1 cellular context compared by ENCODE assay signal in the genomic region with DNA sequence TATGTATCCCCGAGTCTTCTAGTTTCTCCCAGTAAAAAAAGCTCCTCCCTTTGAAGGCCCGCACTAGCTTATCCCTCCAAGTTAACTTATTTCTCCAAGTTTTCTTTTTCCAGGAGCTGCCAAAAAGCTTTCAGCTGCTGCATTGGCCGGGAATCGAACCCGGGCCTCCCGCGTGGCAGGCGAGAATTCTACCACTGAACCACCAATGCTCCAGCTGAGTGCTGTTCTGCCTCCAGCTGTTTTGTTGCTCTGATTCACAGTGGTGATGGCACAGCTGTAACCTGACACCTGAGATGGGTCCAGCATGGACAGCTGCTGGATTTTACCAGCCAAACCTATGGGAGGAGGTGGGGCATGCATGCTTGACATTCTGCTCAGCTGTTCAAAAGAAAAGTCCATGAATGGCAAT.
TF ChIP-seq lines count a peak whose summit lies in the region.

No MANE protein-coding gene starts in this region.

TF ChIP-seq in HepG2, 621 proteins besides CTCF, POLR2A, EP300 and RAD21 (continued from another document and continues in another):
- TF ChIP-seq, protein P1, sequence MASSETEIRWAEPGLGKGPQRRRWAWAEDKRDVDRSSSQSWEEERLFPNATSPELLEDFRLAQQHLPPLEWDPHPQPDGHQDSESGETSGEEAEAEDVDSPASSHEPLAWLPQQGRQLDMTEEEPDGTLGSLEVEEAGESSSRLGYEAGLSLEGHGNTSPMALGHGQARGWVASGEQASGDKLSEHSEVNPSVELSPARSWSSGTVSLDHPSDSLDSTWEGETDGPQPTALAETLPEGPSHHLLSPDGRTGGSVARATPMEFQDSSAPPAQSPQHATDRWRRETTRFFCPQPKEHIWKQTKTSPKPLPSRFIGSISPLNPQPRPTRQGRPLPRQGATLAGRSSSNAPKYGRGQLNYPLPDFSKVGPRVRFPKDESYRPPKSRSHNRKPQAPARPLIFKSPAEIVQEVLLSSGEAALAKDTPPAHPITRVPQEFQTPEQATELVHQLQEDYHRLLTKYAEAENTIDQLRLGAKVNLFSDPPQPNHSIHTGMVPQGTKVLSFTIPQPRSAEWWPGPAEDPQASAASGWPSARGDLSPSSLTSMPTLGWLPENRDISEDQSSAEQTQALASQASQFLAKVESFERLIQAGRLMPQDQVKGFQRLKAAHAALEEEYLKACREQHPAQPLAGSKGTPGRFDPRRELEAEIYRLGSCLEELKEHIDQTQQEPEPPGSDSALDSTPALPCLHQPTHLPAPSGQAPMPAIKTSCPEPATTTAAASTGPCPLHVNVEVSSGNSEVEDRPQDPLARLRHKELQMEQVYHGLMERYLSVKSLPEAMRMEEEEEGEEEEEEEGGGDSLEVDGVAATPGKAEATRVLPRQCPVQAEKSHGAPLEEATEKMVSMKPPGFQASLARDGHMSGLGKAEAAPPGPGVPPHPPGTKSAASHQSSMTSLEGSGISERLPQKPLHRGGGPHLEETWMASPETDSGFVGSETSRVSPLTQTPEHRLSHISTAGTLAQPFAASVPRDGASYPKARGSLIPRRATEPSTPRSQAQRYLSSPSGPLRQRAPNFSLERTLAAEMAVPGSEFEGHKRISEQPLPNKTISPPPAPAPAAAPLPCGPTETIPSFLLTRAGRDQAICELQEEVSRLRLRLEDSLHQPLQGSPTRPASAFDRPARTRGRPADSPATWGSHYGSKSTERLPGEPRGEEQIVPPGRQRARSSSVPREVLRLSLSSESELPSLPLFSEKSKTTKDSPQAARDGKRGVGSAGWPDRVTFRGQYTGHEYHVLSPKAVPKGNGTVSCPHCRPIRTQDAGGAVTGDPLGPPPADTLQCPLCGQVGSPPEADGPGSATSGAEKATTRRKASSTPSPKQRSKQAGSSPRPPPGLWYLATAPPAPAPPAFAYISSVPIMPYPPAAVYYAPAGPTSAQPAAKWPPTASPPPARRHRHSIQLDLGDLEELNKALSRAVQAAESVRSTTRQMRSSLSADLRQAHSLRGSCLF (CRISPR knock-in tag; IDR thresholded peaks at IDR 0.05; ENCODE audit: borderline replicate concordance) = no peak
- TF ChIP-seq HNRNPK (IDR thresholded peaks at IDR 0.05; ENCODE audit: low read depth, low read length, poor library complexity, severe bottlenecking) = no peak
- no peak for TF ChIP-seq ZBTB3 (CRISPR knock-in tag; IDR thresholded peaks at IDR 0.05; ENCODE audit: borderline replicate concordance, low read depth)
- peak; percentile 49; the same call in 1 of the 2 replicates for TF ChIP-seq HDAC1 (CRISPR knock-in tag; IDR thresholded peaks at IDR 0.05)
- TF ChIP-seq CREM (IDR thresholded peaks at IDR 0.05) = no peak
- TF ChIP-seq CREM (CRISPR knock-in tag; IDR thresholded peaks at IDR 0.05) = no peak
- no peak for TF ChIP-seq ATRX (CRISPR knock-in tag; IDR thresholded peaks at IDR 0.05; ENCODE audit: borderline replicate concordance)
- TF ChIP-seq, protein P2, sequence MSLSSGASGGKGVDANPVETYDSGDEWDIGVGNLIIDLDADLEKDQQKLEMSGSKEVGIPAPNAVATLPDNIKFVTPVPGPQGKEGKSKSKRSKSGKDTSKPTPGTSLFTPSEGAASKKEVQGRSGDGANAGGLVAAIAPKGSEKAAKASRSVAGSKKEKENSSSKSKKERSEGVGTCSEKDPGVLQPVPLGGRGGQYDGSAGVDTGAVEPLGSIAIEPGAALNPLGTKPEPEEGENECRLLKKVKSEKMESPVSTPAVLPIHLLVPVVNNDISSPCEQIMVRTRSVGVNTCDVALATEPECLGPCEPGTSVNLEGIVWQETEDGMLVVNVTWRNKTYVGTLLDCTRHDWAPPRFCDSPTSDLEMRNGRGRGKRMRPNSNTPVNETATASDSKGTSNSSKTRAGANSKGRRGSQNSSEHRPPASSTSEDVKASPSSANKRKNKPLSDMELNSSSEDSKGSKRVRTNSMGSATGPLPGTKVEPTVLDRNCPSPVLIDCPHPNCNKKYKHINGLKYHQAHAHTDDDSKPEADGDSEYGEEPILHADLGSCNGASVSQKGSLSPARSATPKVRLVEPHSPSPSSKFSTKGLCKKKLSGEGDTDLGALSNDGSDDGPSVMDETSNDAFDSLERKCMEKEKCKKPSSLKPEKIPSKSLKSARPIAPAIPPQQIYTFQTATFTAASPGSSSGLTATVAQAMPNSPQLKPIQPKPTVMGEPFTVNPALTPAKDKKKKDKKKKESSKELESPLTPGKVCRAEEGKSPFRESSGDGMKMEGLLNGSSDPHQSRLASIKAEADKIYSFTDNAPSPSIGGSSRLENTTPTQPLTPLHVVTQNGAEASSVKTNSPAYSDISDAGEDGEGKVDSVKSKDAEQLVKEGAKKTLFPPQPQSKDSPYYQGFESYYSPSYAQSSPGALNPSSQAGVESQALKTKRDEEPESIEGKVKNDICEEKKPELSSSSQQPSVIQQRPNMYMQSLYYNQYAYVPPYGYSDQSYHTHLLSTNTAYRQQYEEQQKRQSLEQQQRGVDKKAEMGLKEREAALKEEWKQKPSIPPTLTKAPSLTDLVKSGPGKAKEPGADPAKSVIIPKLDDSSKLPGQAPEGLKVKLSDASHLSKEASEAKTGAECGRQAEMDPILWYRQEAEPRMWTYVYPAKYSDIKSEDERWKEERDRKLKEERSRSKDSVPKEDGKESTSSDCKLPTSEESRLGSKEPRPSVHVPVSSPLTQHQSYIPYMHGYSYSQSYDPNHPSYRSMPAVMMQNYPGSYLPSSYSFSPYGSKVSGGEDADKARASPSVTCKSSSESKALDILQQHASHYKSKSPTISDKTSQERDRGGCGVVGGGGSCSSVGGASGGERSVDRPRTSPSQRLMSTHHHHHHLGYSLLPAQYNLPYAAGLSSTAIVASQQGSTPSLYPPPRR (CRISPR knock-in tag; IDR thresholded peaks at IDR 0.05; ENCODE audit: borderline replicate concordance) = peak; percentile 38; the same call in 1 of the 2 replicates
- TF ChIP-seq, protein P3, sequence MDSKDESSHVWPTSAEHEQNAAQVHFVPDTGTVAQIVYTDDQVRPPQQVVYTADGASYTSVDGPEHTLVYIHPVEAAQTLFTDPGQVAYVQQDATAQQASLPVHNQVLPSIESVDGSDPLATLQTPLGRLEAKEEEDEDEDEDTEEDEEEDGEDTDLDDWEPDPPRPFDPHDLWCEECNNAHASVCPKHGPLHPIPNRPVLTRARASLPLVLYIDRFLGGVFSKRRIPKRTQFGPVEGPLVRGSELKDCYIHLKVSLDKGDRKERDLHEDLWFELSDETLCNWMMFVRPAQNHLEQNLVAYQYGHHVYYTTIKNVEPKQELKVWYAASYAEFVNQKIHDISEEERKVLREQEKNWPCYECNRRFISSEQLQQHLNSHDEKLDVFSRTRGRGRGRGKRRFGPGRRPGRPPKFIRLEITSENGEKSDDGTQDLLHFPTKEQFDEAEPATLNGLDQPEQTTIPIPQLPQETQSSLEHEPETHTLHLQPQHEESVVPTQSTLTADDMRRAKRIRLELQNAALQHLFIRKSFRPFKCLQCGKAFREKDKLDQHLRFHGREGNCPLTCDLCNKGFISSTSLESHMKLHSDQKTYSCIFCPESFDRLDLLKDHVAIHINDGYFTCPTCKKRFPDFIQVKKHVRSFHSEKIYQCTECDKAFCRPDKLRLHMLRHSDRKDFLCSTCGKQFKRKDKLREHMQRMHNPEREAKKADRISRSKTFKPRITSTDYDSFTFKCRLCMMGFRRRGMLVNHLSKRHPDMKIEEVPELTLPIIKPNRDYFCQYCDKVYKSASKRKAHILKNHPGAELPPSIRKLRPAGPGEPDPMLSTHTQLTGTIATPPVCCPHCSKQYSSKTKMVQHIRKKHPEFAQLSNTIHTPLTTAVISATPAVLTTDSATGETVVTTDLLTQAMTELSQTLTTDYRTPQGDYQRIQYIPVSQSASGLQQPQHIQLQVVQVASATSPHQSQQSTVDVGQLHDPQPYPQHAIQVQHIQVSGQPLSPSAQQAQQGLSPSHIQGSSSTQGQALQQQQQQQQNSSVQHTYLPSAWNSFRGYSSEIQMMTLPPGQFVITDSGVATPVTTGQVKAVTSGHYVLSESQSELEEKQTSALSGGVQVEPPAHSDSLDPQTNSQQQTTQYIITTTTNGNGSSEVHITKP (CRISPR knock-in tag; IDR thresholded peaks at IDR 0.05; ENCODE audit: low read depth) = 0 out of 2 replicates have a peak, but pooled peaks have one; percentile 36
- no peak for TF ChIP-seq KDM5A (IDR thresholded peaks at IDR 0.05; ENCODE audit: borderline replicate concordance, low read length)
- 0 out of 2 replicates have a peak, but pooled peaks have one; percentile 29 for TF ChIP-seq RXRA (CRISPR knock-in tag; IDR thresholded peaks at IDR 0.05)
- no peak for TF ChIP-seq ZNF512 (CRISPR knock-in tag; IDR thresholded peaks at IDR 0.05)
- TF ChIP-seq ZNF431 (CRISPR knock-in tag; IDR thresholded peaks at IDR 0.05; ENCODE audit: borderline replicate concordance, low read depth) = no peak
- TF ChIP-seq ZGPAT (CRISPR knock-in tag; IDR thresholded peaks at IDR 0.05) = 0 out of 2 replicates have a peak, but pooled peaks have one; percentile 46
- TF ChIP-seq BRCA1 (CRISPR knock-in tag; IDR thresholded peaks at IDR 0.05) = no peak
- no peak for TF ChIP-seq ZFP36L1 (CRISPR knock-in tag; IDR thresholded peaks at IDR 0.05)
- TF ChIP-seq PRMT3 (CRISPR knock-in tag; IDR thresholded peaks at IDR 0.05; ENCODE audit: borderline replicate concordance, low read depth) = peak; percentile 43; the same call in 1 of the 2 replicates
- TF ChIP-seq BHLHE40 (IDR thresholded peaks at IDR 0.05; ENCODE audit: low read length) = no peak
- TF ChIP-seq NRL (CRISPR knock-in tag; IDR thresholded peaks at IDR 0.05; ENCODE audit: borderline replicate concordance) = peak; percentile 38; the same call in 1 of the 2 replicates
- TF ChIP-seq, protein P4, sequence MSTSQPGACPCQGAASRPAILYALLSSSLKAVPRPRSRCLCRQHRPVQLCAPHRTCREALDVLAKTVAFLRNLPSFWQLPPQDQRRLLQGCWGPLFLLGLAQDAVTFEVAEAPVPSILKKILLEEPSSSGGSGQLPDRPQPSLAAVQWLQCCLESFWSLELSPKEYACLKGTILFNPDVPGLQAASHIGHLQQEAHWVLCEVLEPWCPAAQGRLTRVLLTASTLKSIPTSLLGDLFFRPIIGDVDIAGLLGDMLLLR (CRISPR knock-in tag; IDR thresholded peaks at IDR 0.05) = 0 out of 2 replicates have a peak, but pooled peaks have one; percentile 28
- TF ChIP-seq ZNF263 (CRISPR knock-in tag; IDR thresholded peaks at IDR 0.05) = no peak
- no peak for TF ChIP-seq GABPB1 (CRISPR knock-in tag; IDR thresholded peaks at IDR 0.05)
- no peak for TF ChIP-seq ZNF136 (CRISPR knock-in tag; IDR thresholded peaks at IDR 0.05; ENCODE audit: low read depth)
- TF ChIP-seq, protein P5, sequence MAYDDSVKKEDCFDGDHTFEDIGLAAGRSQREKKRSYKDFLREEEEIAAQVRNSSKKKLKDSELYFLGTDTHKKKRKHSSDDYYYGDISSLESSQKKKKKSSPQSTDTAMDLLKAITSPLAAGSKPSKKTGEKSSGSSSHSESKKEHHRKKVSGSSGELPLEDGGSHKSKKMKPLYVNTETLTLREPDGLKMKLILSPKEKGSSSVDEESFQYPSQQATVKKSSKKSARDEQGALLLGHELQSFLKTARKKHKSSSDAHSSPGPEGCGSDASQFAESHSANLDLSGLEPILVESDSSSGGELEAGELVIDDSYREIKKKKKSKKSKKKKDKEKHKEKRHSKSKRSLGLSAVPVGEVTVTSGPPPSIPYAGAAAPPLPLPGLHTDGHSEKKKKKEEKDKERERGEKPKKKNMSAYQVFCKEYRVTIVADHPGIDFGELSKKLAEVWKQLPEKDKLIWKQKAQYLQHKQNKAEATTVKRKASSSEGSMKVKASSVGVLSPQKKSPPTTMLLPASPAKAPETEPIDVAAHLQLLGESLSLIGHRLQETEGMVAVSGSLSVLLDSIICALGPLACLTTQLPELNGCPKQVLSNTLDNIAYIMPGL (CRISPR knock-in tag; IDR thresholded peaks at IDR 0.05; ENCODE audit: borderline replicate concordance in 1 of 2, low read depth in 1 of 2) = peak; percentile 88 to 93
- TF ChIP-seq, protein P6, sequence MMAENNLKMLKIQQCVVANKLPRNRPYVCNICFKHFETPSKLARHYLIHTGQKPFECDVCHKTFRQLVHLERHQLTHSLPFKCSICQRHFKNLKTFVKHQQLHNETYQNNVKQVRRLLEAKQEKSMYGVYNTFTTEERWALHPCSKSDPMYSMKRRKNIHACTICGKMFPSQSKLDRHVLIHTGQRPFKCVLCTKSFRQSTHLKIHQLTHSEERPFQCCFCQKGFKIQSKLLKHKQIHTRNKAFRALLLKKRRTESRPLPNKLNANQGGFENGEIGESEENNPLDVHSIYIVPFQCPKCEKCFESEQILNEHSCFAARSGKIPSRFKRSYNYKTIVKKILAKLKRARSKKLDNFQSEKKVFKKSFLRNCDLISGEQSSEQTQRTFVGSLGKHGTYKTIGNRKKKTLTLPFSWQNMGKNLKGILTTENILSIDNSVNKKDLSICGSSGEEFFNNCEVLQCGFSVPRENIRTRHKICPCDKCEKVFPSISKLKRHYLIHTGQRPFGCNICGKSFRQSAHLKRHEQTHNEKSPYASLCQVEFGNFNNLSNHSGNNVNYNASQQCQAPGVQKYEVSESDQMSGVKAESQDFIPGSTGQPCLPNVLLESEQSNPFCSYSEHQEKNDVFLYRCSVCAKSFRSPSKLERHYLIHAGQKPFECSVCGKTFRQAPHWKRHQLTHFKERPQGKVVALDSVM (CRISPR knock-in tag; IDR thresholded peaks at IDR 0.05) = no peak
- no peak for TF ChIP-seq CBX1 (IDR thresholded peaks at IDR 0.05; ENCODE audit: low read depth)
- TF ChIP-seq ZNF792 (CRISPR knock-in tag; IDR thresholded peaks at IDR 0.05) = no peak
- TF ChIP-seq SMC3 (IDR thresholded peaks at IDR 0.05; ENCODE audit: low read length) = no peak
- TF ChIP-seq, protein P7, sequence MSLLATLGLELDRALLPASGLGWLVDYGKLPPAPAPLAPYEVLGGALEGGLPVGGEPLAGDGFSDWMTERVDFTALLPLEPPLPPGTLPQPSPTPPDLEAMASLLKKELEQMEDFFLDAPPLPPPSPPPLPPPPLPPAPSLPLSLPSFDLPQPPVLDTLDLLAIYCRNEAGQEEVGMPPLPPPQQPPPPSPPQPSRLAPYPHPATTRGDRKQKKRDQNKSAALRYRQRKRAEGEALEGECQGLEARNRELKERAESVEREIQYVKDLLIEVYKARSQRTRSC (CRISPR knock-in tag; IDR thresholded peaks at IDR 0.05; ENCODE audit: low read depth) = no peak
- TF ChIP-seq ZNF788 (CRISPR knock-in tag; IDR thresholded peaks at IDR 0.05; ENCODE audit: borderline replicate concordance) = peak; percentile 62; the same call in 1 of the 2 replicates
- TF ChIP-seq TSC22D2 (CRISPR knock-in tag; IDR thresholded peaks at IDR 0.05; ENCODE audit: borderline replicate concordance) = no peak
- TF ChIP-seq ZNF441 (CRISPR knock-in tag; IDR thresholded peaks at IDR 0.05; ENCODE audit: borderline replicate concordance) = no peak
